Comparison of ENCODE assay signal across 1 cellular context in genomic region chr20:63980806-63981728, GRCh38.
TF ChIP-seq lines count a peak whose summit lies in the region.

TSS of gene PRPF6 (plus strand) at chr20:63981132. CDS start at chr20:63981246, 114 bp downstream.

TF ChIP-seq in H1, 55 proteins besides CTCF, POLR2A, EP300 and RAD21 (continued from another document):
- TF ChIP-seq EGR1 (IDR thresholded peaks at IDR 0.05; ENCODE audit: borderline replicate concordance, low read depth, low read length) (no peak; the same call in 1 of the 2 replicates), TAF1 (IDR thresholded peaks at IDR 0.05; ENCODE audit: low read depth, low read length) (peak; percentile 74), ATF2 (IDR thresholded peaks at IDR 0.05; ENCODE audit: low read length) (no peak), CBX8 (IDR thresholded peaks at IDR 0.05; ENCODE audit: borderline replicate concordance, low read depth, low read length) (no peak), PHF8 (conservative IDR thresholded peaks at IDR 0.05; ENCODE audit: low read depth, low read length) (peak; percentile 94), YY1 (IDR thresholded peaks at IDR 0.05; ENCODE audit: low read depth, low read length) (no peak), USF2 (IDR thresholded peaks at IDR 0.05; ENCODE audit: low read length) (no peak), SIX5 (IDR thresholded peaks at IDR 0.05; ENCODE audit: low read depth, low read length) (peak; percentile 27; the same call in 1 of the 2 replicates), TCF12 (IDR thresholded peaks at IDR 0.05; ENCODE audit: low read depth, low read length) (0 out of 2 replicates have a peak, but pooled peaks have one; percentile 29), HDAC2 (IDR thresholded peaks at IDR 0.05; ENCODE audit: borderline replicate concordance in 1 of 2, low read depth in 2 of 2, low read length in 2 of 2) (peak in 1 of 2 experiments; percentile 36; a peak in 1 of 4 replicates), CHD2 (IDR thresholded peaks at IDR 0.05; ENCODE audit: low read length) (peak; percentile 69; the same call in 1 of the 2 replicates), SP1 (IDR thresholded peaks at IDR 0.05; ENCODE audit: low read depth, low read length) (peak; percentile 79), CREB1 (IDR thresholded peaks at IDR 0.05) (peak; percentile 99), BRCA1 (IDR thresholded peaks at IDR 0.05; ENCODE audit: low read depth, low read length) (0 out of 2 replicates have a peak, but pooled peaks have one; percentile 45), FOSL1 (IDR thresholded peaks at IDR 0.05; ENCODE audit: insufficient read depth, low read depth, low read length) (no peak), TEAD4 (IDR thresholded peaks at IDR 0.05; ENCODE audit: low read depth, low read length) (peak; percentile 61; the same call in 1 of the 2 replicates), GABPA (IDR thresholded peaks at IDR 0.05; ENCODE audit: borderline replicate concordance, insufficient read depth, low read length) (peak; percentile 98), SP4 (IDR thresholded peaks at IDR 0.05; ENCODE audit: low read length) (peak; percentile 84), ATF3 (IDR thresholded peaks at IDR 0.05; ENCODE audit: insufficient read depth, low read depth, low read length) (no peak), CHD1 (IDR thresholded peaks at IDR 0.05; ENCODE audit: low read depth, low read length) (no peak), CBX5 (IDR thresholded peaks at IDR 0.05; ENCODE audit: low read depth, low read length) (no peak), SRF (IDR thresholded peaks at IDR 0.05; ENCODE audit: low read depth, low read length) (peak; percentile 56), EZH2 (IDR thresholded peaks at IDR 0.05; ENCODE audit: low read depth, low read length, severe bottlenecking) (no peak), MAX (IDR thresholded peaks at IDR 0.05) (peak; percentile 98), HDAC6 (IDR thresholded peaks at IDR 0.05; ENCODE audit: low read depth, low read length) (no peak), CTBP2 (IDR thresholded peaks at IDR 0.05; ENCODE audit: borderline replicate concordance, insufficient read depth, insufficient read length, low read length) (no peak), RXRA (IDR thresholded peaks at IDR 0.05; ENCODE audit: insufficient read depth, low read depth, low read length) (no peak), NANOG (IDR thresholded peaks at IDR 0.05; ENCODE audit: insufficient read depth, low read depth, low read length, poor library complexity, severe bottlenecking) (peak; percentile 17), RBBP5 (IDR thresholded peaks at IDR 0.05; ENCODE audit: borderline replicate concordance, low read depth, low read length) (peak; percentile 56; the same call in 1 of the 2 replicates), MAFK (IDR thresholded peaks at IDR 0.05; ENCODE audit: low read depth, low read length) (no peak), E2F6 (IDR thresholded peaks at IDR 0.05) (peak; percentile 80), KDM4A (IDR thresholded peaks at IDR 0.05; ENCODE audit: low read depth, low read length, severe bottlenecking) (peak; percentile 79), POU5F1 (IDR thresholded peaks at IDR 0.05; ENCODE audit: low read depth, low read length) (no peak), KDM5A (IDR thresholded peaks at IDR 0.05; ENCODE audit: low read length) (peak; percentile 91), SIN3A (conservative IDR thresholded peaks at IDR 0.05 in 1 of 2, IDR thresholded peaks at IDR 0.05 in 1 of 2; ENCODE audit: low read depth in 1 of 2, low read length in 2 of 2) (peak; percentile 46 to 94; a peak in 2 of 4 replicates), CHD7 (IDR thresholded peaks at IDR 0.05; ENCODE audit: insufficient replicate concordance, low read length) (no peak), KDM1A (IDR thresholded peaks at IDR 0.05; ENCODE audit: borderline replicate concordance, low read length) (no peak), ASH2L (IDR thresholded peaks at IDR 0.05; ENCODE audit: low read length) (peak; percentile 90), NRF1 (IDR thresholded peaks at IDR 0.05; ENCODE audit: low read depth, low read length) (peak; percentile 38; the same call in 1 of the 2 replicates), RNF2 (IDR thresholded peaks at IDR 0.05; ENCODE audit: borderline replicate concordance, low read depth, low read length, missing control alignments, poor library complexity, severe bottlenecking) (no peak), TBP (IDR thresholded peaks at IDR 0.05; ENCODE audit: low read depth, low read length) (peak; percentile 61; the same call in 1 of the 2 replicates), TAF7 (optimal IDR thresholded peaks at IDR 0.05; ENCODE audit: borderline replicate concordance, low read depth, low read length) (peak; percentile 80), JUN (IDR thresholded peaks at IDR 0.05; ENCODE audit: low read depth, low read length) (no peak), SIRT6 (IDR thresholded peaks at IDR 0.05; ENCODE audit: low read length) (no peak), BCL11A (IDR thresholded peaks at IDR 0.05; ENCODE audit: low read depth in 2 of 2, low read length in 2 of 2) (no peak), JUND (IDR thresholded peaks at IDR 0.05; ENCODE audit: low read length) (no peak), SAP30 (IDR thresholded peaks at IDR 0.05; ENCODE audit: insufficient read depth, insufficient replicate concordance, low read length) (peak; percentile 62), SUZ12 (IDR thresholded peaks at IDR 0.05; ENCODE audit: low read length) (no peak), RFX5 (IDR thresholded peaks at IDR 0.05; ENCODE audit: borderline replicate concordance, low read depth, low read length) (no peak), GTF2F1 (IDR thresholded peaks at IDR 0.05; ENCODE audit: borderline replicate concordance, low read depth, low read length) (no peak), POLR2AphosphoS5 (IDR thresholded peaks at IDR 0.05; ENCODE audit: low read depth, low read length) (peak; percentile 95), ZNF274 (IDR thresholded peaks at IDR 0.05; ENCODE audit: borderline replicate concordance, extremely low read depth, low read length) (no peak), CEBPB (IDR thresholded peaks at IDR 0.05; ENCODE audit: low read depth, low read length) (no peak)
